In genomic region chr9:116627433-116627832, GRCh38 we compare ENCODE assay signal across 34 cellular contexts.
"Had no signal": no experiment of that assay in that cellular context is flagged by ENCODE, and none has a peak within 500 bp of the region (broad histone marks: within the 10 kb centered on the region; RNA-seq: fewer than 3 reads in every experiment).

No MANE protein-coding gene starts in this region.

- H3K9me3 ChIP-seq: adrenal gland, body of pancreas, breast epithelium had no signal

- DNase-seq: activated B cell treated with CpG ODN at 0.5 μM for 24 hours; activated CD4-positive, alpha-beta memory T cell treated with anti-CD3 and anti-CD28 coated beads for 36 hours; activated CD4-positive, alpha-beta T cell treated with anti-CD3 and anti-CD28 coated beads for 4 hours; activated CD4-positive, alpha-beta T cell treated with anti-CD3 and anti-CD28 coated beads, Interleukin-2, amount 10 ng/mL, durations not matched to agents 24 days and 14 days; activated CD4-positive, alpha-beta T cell treated with anti-CD3 and anti-CD28 coated beads, Interleukin-2, amount 50 U/mL, for 1 hour; activated CD4-positive, alpha-beta T cell treated with anti-CD3 and anti-CD28 coated beads, Interleukin-2, amount 50 U/mL, for 4 hours; activated CD4-positive, CD25-positive, alpha-beta regulatory T cell treated with anti-CD3 and anti-CD28 coated beads, Interleukin-2, amount 50 U/mL, for 72 hours; activated CD8-positive, alpha-beta memory T cell treated with anti-CD3 and anti-CD28 coated beads, Interleukin-2, amount 50 U/mL, for 4 hours; activated CD8-positive, alpha-beta T cell treated with anti-CD3 and anti-CD28 coated beads for 36 hours; activated effector memory CD4-positive, alpha-beta T cell treated with anti-CD3 and anti-CD28 coated beads, Interleukin-2, amount 50 U/mL, for 16 hours; activated gamma-delta T cell treated with Interleukin-2 at 50 U/mL for 16 hours; activated naive CD4-positive, alpha-beta T cell; activated naive CD4-positive, alpha-beta T cell treated with anti-CD3 and anti-CD28 coated beads for 36 hours; activated naive CD4-positive, alpha-beta T cell treated with anti-CD3 and anti-CD28 coated beads, Interleukin-2, amount 50 U/mL, for 16 hours; activated naive CD8-positive, alpha-beta T cell treated with anti-CD3 and anti-CD28 coated beads for 36 hours; activated T-cell treated with anti-CD3 and anti-CD28 coated beads for 4 hours; activated T-cell treated with anti-CD3 and anti-CD28 coated beads, Interleukin-2, amount 50 U/mL, for 1 hour; activated T-cell treated with anti-CD3 and anti-CD28 coated beads, Interleukin-2, amount 50 U/mL, for 4 hours; activated T-cell treated with anti-CD3 and anti-CD28 coated beads, Interleukin-2, amount 50 U/mL, for 72 hours; adrenal gland; amniotic stem cell; aorta; body of pancreas; brain microvascular endothelial cell; central memory CD4-positive, alpha-beta T cell; T-helper 1 cell; T-helper 2 cell; T-helper 9 cell had no signal

- H3K4me1 ChIP-seq: adrenal gland, body of pancreas, breast epithelium had no signal

- H3K36me3 ChIP-seq: adrenal gland, brain microvascular endothelial cell, breast epithelium had no signal

- H3K27ac ChIP-seq: adrenal gland, body of pancreas, brain microvascular endothelial cell, breast epithelium, VCaP had no signal

- FAIRE-seq: astrocyte, TTC549 had no signal

- H3K4me3 ChIP-seq: adrenal gland, body of pancreas, breast epithelium had no signal

- ATAC-seq: activated CD8-positive, alpha-beta T cell treated with anti-CD3 and anti-CD28 coated beads for 36 hours; activated naive CD4-positive, alpha-beta T cell treated with anti-CD3 and anti-CD28 coated beads, Interleukin-2, amount 50 U/mL, for 72 hours; activated T-cell treated with anti-CD3 and anti-CD28 coated beads, Interleukin-2, amount 50 U/mL, for 4 hours; activated T-cell treated with anti-CD3 and anti-CD28 coated beads, Interleukin-2, amount 50 U/mL, for 72 hours; activated T-helper 17 cell treated with anti-CD3 and anti-CD28 coated beads, Interleukin-2, amount 50 U/mL, for 72 hours; body of pancreas had no signal

- H3K27me3 ChIP-seq: adrenal gland, body of pancreas, brain microvascular endothelial cell, breast epithelium had no signal
